Comparison of ENCODE assay signal across 21 cellular contexts in genomic region chr3:157588386-157589060, GRCh38.
"Had no signal": no experiment of that assay in that cellular context is flagged by ENCODE, and none has a peak within 500 bp of the region (broad histone marks: within the 10 kb centered on the region; RNA-seq: fewer than 3 reads in every experiment).

No MANE protein-coding gene starts in this region.

- H3K27ac ChIP-seq: gastroesophageal sphincter, parathyroid adenoma, prostate gland, right lobe of liver, spleen, thoracic aorta, transverse colon had no signal

- H3K9ac ChIP-seq: parathyroid adenoma had no signal

- H3K9me3 Mint-ChIP-seq: natural killer cell; stimulated activated naive CD8-positive, alpha-beta T cell treated with anti-CD3 and anti-CD28 coated beads, Interleukin-15, amount 100 ng/mL, for 72 hours had no signal

- H2AFZ ChIP-seq: parathyroid adenoma had no signal

- H3K4me1 Mint-ChIP-seq: natural killer cell; stimulated activated naive B cell treated with anti-CD40 and anti-IgM and Interleukin-4, amounts not matched to agents 10 μg/mL and 1 μg/mL and 100 μg/mL, for 72 hours; stimulated activated naive CD8-positive, alpha-beta T cell treated with anti-CD3 and anti-CD28 coated beads, Interleukin-15, amount 100 ng/mL, for 72 hours had no signal

- ATAC-seq: esophagus mucosa; gastroesophageal sphincter; left lobe of liver; natural killer cell; right lobe of liver; stimulated activated naive B cell treated with anti-CD40 and anti-IgM and Interleukin-4, amounts not matched to agents 10 μg/mL and 1 μg/mL and 100 μg/mL, for 72 hours; stimulated activated naive CD8-positive, alpha-beta T cell treated with anti-CD3 and anti-CD28 coated beads, Interleukin-15, amount 100 ng/mL, for 72 hours had no signal

- H3K9me3 ChIP-seq: gastroesophageal sphincter, prostate gland, right lobe of liver, spleen, thoracic aorta, transverse colon had no signal

- DNase-seq: effector memory CD4-positive, alpha-beta T cell; glutamatergic neuron; kidney glomerular epithelial cell; mammary epithelial cell; natural killer cell; occipital lobe; right lobe of liver; spleen; stimulated activated CD4-positive, alpha-beta T cell treated with anti-CD3 and anti-CD28 coated beads, Interleukin-15, amount 100 ng/mL, for 24 hours; stimulated activated CD4-positive, alpha-beta T cell treated with anti-CD3 and anti-CD28 coated beads, Interleukin-1b, Interleukin-23, amount 100 ng/mL, for 48 hours; stimulated activated CD4-positive, alpha-beta T cell treated with anti-CD3 and anti-CD28 coated beads, Interleukin-4, amount 100 ng/mL, for 24 hours; stimulated activated naive B cell treated with anti-CD40 and anti-IgM and Interleukin-4, amounts not matched to agents 10 μg/mL and 1 μg/mL and 100 μg/mL, for 72 hours; stimulated activated naive CD8-positive, alpha-beta T cell treated with anti-CD3 and anti-CD28 coated beads, Interleukin-15, amount 100 ng/mL, for 72 hours; transverse colon had no signal

- H3K27me3 ChIP-seq: gastroesophageal sphincter, right lobe of liver, transverse colon had no signal

- H3K36me3 ChIP-seq: gastroesophageal sphincter, prostate gland, right lobe of liver, spleen, thoracic aorta, transverse colon had no signal

- H3K4me3 Mint-ChIP-seq: mesothelial cell of epicardium; natural killer cell; stimulated activated naive B cell treated with anti-CD40 and anti-IgM and Interleukin-4, amounts not matched to agents 10 μg/mL and 1 μg/mL and 100 μg/mL, for 72 hours; stimulated activated naive CD8-positive, alpha-beta T cell treated with anti-CD3 and anti-CD28 coated beads, Interleukin-15, amount 100 ng/mL, for 72 hours had no signal

- H3K36me3 Mint-ChIP-seq: mesothelial cell of epicardium; natural killer cell; stimulated activated naive B cell treated with anti-CD40 and anti-IgM and Interleukin-4, amounts not matched to agents 10 μg/mL and 1 μg/mL and 100 μg/mL, for 72 hours had no signal

- H3K4me3 ChIP-seq: gastroesophageal sphincter, prostate gland, right lobe of liver, spleen, thoracic aorta, transverse colon had no signal

- H3K27ac Mint-ChIP-seq: mesothelial cell of epicardium; natural killer cell; stimulated activated naive B cell treated with anti-CD40 and anti-IgM and Interleukin-4, amounts not matched to agents 10 μg/mL and 1 μg/mL and 100 μg/mL, for 72 hours; stimulated activated naive CD8-positive, alpha-beta T cell treated with anti-CD3 and anti-CD28 coated beads, Interleukin-15, amount 100 ng/mL, for 72 hours had no signal

- H3K27me3 Mint-ChIP-seq: stimulated activated naive B cell treated with anti-CD40 and anti-IgM and Interleukin-4, amounts not matched to agents 10 μg/mL and 1 μg/mL and 100 μg/mL, for 72 hours; stimulated activated naive CD8-positive, alpha-beta T cell treated with anti-CD3 and anti-CD28 coated beads, Interleukin-15, amount 100 ng/mL, for 72 hours had no signal

- H3K79me2 ChIP-seq: parathyroid adenoma had no signal

- H3K4me1 ChIP-seq: gastroesophageal sphincter, parathyroid adenoma, prostate gland, right lobe of liver, spleen, transverse colon had no signal
